ENCODE assay signal across 28 cellular contexts in genomic region chr12:65681226-65681625, GRCh38.
"Had no signal": no experiment of that assay in that cellular context is flagged by ENCODE, and none has a peak within 500 bp of the region (broad histone marks: within the 10 kb centered on the region; RNA-seq: fewer than 3 reads in every experiment).

No MANE protein-coding gene starts in this region.

- H3K4me3 ChIP-seq: adrenal gland, body of pancreas, MG63, SJSA1 had no signal

- H3K9me3 ChIP-seq: adrenal gland, body of pancreas, MG63 had no signal

- FAIRE-seq: RCC 7860, TTC549 had no signal

- H3K27me3 ChIP-seq: adrenal gland, body of pancreas, MG63 had no signal

- H3K27ac ChIP-seq: adrenal gland, body of pancreas, SJSA1 had no signal

- DNase-seq: activated CD4-positive, alpha-beta T cell treated with anti-CD3 and anti-CD28 coated beads for 4 hours; activated CD8-positive, alpha-beta memory T cell treated with anti-CD3 and anti-CD28 coated beads, Interleukin-2, amount 50 U/mL, for 4 hours; activated CD8-positive, alpha-beta T cell treated with anti-CD3 and anti-CD28 coated beads for 36 hours; activated gamma-delta T cell treated with Interleukin-2 at 50 U/mL for 16 hours; activated naive CD4-positive, alpha-beta T cell treated with anti-CD3 and anti-CD28 coated beads, Interleukin-2, amount 50 U/mL, for 16 hours; activated naive CD8-positive, alpha-beta T cell treated with anti-CD3 and anti-CD28 coated beads, Interleukin-2, amount 10 ng/mL, durations not matched to agents 7 days and 5 days; activated T-cell treated with anti-CD3 and anti-CD28 coated beads, Interleukin-2, amount 50 U/mL, for 72 hours; adrenal gland; aorta; body of pancreas; MG63; MV-4-11; NCI-H1092 treated with DMSO at 0.1 percent for 48 hours; NCI-H1417 treated with DMSO at 0.1 percent for 48 hours; NCI-H1694; NCI-H2029; NCI-H2107; NCI-H2171 treated with DMSO at 0.1 percent for 48 hours; NCI-H345; NCI-H510A treated with DMSO at 0.1 percent for 48 hours; PC-3; SHP77; T-helper 2 cell; T1000 had no signal

- ATAC-seq: activated CD4-positive, CD25-positive, alpha-beta regulatory T cell treated with anti-CD3 and anti-CD28 coated beads, Interleukin-2, amount 50 U/mL, for 24 hours; activated CD8-positive, alpha-beta T cell treated with anti-CD3 and anti-CD28 coated beads for 36 hours; activated T-cell treated with anti-CD3 and anti-CD28 coated beads, Interleukin-2, amount 50 U/mL, for 72 hours; body of pancreas; PC-3 had no signal

- H3K4me1 ChIP-seq: adrenal gland, body of pancreas, SJSA1 had no signal

- H3K36me3 ChIP-seq: adrenal gland, MG63, SJSA1 had no signal
